Comparison of ENCODE assay signal across 23 cellular contexts in genomic region chr4:8224596-8225289, GRCh38. TPM values are rescaled to one million over a fixed set of nuclear protein-coding genes. Genes with fewer than 3 reads are reported as not detected.
DNase-seq lines count a peak whose midpoint lies in the region; ATAC-seq, FAIRE-seq and TF ChIP-seq lines count a peak whose summit lies in the region.
"Had no signal": no experiment of that assay in that cellular context is flagged by ENCODE, and none has a peak within 500 bp of the region (broad histone marks: within the 10 kb centered on the region; RNA-seq: fewer than 3 reads in every experiment).

No MANE protein-coding gene starts in this region.

- H3K4me3 Mint-ChIP-seq in CD4-positive, alpha-beta T cell, result peak overlapping the region; percentile 11
- no peak overlapping the region for H3K4me3 Mint-ChIP-seq in activated CD8-positive, alpha-beta T cell treated with anti-CD3 and anti-CD28 coated beads, Interleukin-2, amount 10 ng/mL, durations not matched to agents 7 days and 5 days
- peak overlapping the region in 8 of 10 donors; percentile 2 to 81 (median 62) for H3K4me3 Mint-ChIP-seq in naive thymus-derived CD8-positive, alpha-beta T cell
- H3K4me3 Mint-ChIP-seq: activated CD4-positive, alpha-beta memory T cell treated with anti-CD3 and anti-CD28 coated beads for 36 hours; activated naive CD4-positive, alpha-beta T cell treated with anti-CD3 and anti-CD28 coated beads for 36 hours; activated T-cell treated with anti-CD3 and anti-CD28 coated beads, Interleukin-2, amount 50 U/mL, for 24 hours; natural killer cell had no signal

- no peak for FAIRE-seq in frontal cortex (lab: Jason Lieb, UNC)

- no peak overlapping the region for H3K27ac ChIP-seq in CD4-positive, alpha-beta T cell (ENCODE audit: low read depth, low read length)
- H3K27ac ChIP-seq: ascending aorta, foreskin keratinocyte, upper lobe of left lung had no signal

- peaks cover 56% of the 10 kb centered on the region for H3K36me3 Mint-ChIP-seq in CD4-positive, alpha-beta T cell (ENCODE audit: low read depth)
- peaks cover 9% of the 10 kb centered on the region for H3K36me3 Mint-ChIP-seq in activated CD8-positive, alpha-beta T cell treated with anti-CD3 and anti-CD28 coated beads, Interleukin-2, amount 10 ng/mL, durations not matched to agents 7 days and 5 days (ENCODE audit: low read depth)
- peaks cover 8 to 30% (median 19%) of the 10 kb centered on the region in 3 donors for H3K36me3 Mint-ChIP-seq in naive thymus-derived CD8-positive, alpha-beta T cell
- H3K36me3 Mint-ChIP-seq: natural killer cell had no signal

- H3K27ac Mint-ChIP-seq in CD4-positive, alpha-beta T cell, result peak overlapping the region; percentile 43
- H3K27ac Mint-ChIP-seq in activated CD8-positive, alpha-beta T cell treated with anti-CD3 and anti-CD28 coated beads, Interleukin-2, amount 10 ng/mL, durations not matched to agents 7 days and 5 days, result no peak overlapping the region
- H3K27ac Mint-ChIP-seq in naive thymus-derived CD8-positive, alpha-beta T cell, result peak overlapping the region in 7 of 10 donors; percentile 19 to 91 (median 67)
- H3K27ac Mint-ChIP-seq: activated CD4-positive, alpha-beta memory T cell treated with anti-CD3 and anti-CD28 coated beads for 36 hours; activated naive CD4-positive, alpha-beta T cell treated with anti-CD3 and anti-CD28 coated beads for 36 hours; activated T-cell treated with anti-CD3 and anti-CD28 coated beads, Interleukin-2, amount 50 U/mL, for 24 hours; natural killer cell had no signal

- H3K27me3 ChIP-seq in CD4-positive, alpha-beta T cell (ENCODE audit: control insufficient read depth, insufficient read depth, low read length), result no peaks in the 10 kb centered on the region
- H3K27me3 ChIP-seq: ascending aorta, dorsolateral prefrontal cortex, foreskin keratinocyte, upper lobe of left lung had no signal

- POLR2A ChIA-PET in CD4-positive, alpha-beta T cell (lab: Charles Lee), result interaction anchor here (1.1 kb wide), 1 partner anchor 26 kb away, joined by 3 read pairs; the partner anchor contains the start of gene SH3TC1
- POLR2A ChIA-PET in activated CD8-positive, alpha-beta T cell treated with anti-CD3 and anti-CD28 coated beads, Interleukin-2, amount 10 ng/mL, durations not matched to agents 7 days and 5 days (lab: Charles Lee), result no interaction called here
- POLR2A ChIA-PET in naive thymus-derived CD8-positive, alpha-beta T cell (lab: Charles Lee), result interaction anchor here (0.7 to 1.7 kb wide), 2 partner anchors 26 to 923 kb away, joined by 3 to 5 read pairs; partner anchors contain the start of gene SH3TC1
- POLR2A ChIA-PET in HEK293T (lab: Yijun Ruan, JAX), result no interaction called here

- no peaks in the 10 kb centered on the region for H3K27me3 Mint-ChIP-seq in CD4-positive, alpha-beta T cell
- peaks cover 3% of the 10 kb centered on the region for H3K27me3 Mint-ChIP-seq in activated CD8-positive, alpha-beta T cell treated with anti-CD3 and anti-CD28 coated beads, Interleukin-2, amount 10 ng/mL, durations not matched to agents 7 days and 5 days (ENCODE audit: low read depth)
- no peaks in the 10 kb centered on the region for H3K27me3 Mint-ChIP-seq in naive thymus-derived CD8-positive, alpha-beta T cell
- H3K27me3 Mint-ChIP-seq: activated CD4-positive, alpha-beta memory T cell treated with anti-CD3 and anti-CD28 coated beads for 36 hours; activated T-cell treated with anti-CD3 and anti-CD28 coated beads, Interleukin-2, amount 50 U/mL, for 24 hours had no signal

- ATAC-seq in CD4-positive, alpha-beta T cell (ENCODE audit: poor library complexity), result no peak
- ATAC-seq in activated CD8-positive, alpha-beta T cell treated with anti-CD3 and anti-CD28 coated beads, Interleukin-2, amount 10 ng/mL, durations not matched to agents 7 days and 5 days, result no peak
- no peak for ATAC-seq in naive thymus-derived CD8-positive, alpha-beta T cell
- no peak for ATAC-seq in GM18907 (IDR thresholded peaks at IDR 0.05; ENCODE audit: unreplicated experiment)
- ATAC-seq: foreskin keratinocyte, natural killer cell had no signal

- no peak for DNase-seq in CD4-positive, alpha-beta T cell
- DNase-seq in GDM1 (lab: John Stamatoyannopoulos, UW) (peak; percentile 76), frontal cortex (ENCODE audit: low spot score in 2 of 2) (no peak), HEK293T (ENCODE audit: extremely low spot score) (no peak)
- DNase-seq in activated CD8-positive, alpha-beta T cell treated with anti-CD3 and anti-CD28 coated beads, Interleukin-2, amount 10 ng/mL, durations not matched to agents 7 days and 5 days, result peak; percentile 38
- peak in 3 of 10 donors; percentile 43 to 49 (median 47) for DNase-seq in naive thymus-derived CD8-positive, alpha-beta T cell
- DNase-seq: activated CD4-positive, alpha-beta memory T cell treated with anti-CD3 and anti-CD28 coated beads for 36 hours; activated naive CD4-positive, alpha-beta T cell treated with anti-CD3 and anti-CD28 coated beads for 36 hours; activated T-cell treated with anti-CD3 and anti-CD28 coated beads, Interleukin-2, amount 50 U/mL, for 24 hours; central memory CD4-positive, alpha-beta T cell; dorsolateral prefrontal cortex; erythroblast; foreskin keratinocyte; kidney glomerular epithelial cell; natural killer cell; NCI-H1694; SIG-M5; stimulated activated CD4-positive, alpha-beta T cell treated with anti-CD3 and anti-CD28 coated beads, Interleukin-4, amount 100 ng/mL, for 24 hours had no signal

- H3K9me3 Mint-ChIP-seq in CD4-positive, alpha-beta T cell, result no peaks in the 10 kb centered on the region
- no peaks in the 10 kb centered on the region for H3K9me3 Mint-ChIP-seq in activated CD8-positive, alpha-beta T cell treated with anti-CD3 and anti-CD28 coated beads, Interleukin-2, amount 10 ng/mL, durations not matched to agents 7 days and 5 days (ENCODE audit: insufficient read depth)
- no peaks in the 10 kb centered on the region for H3K9me3 Mint-ChIP-seq in naive thymus-derived CD8-positive, alpha-beta T cell
- H3K9me3 Mint-ChIP-seq: activated CD4-positive, alpha-beta memory T cell treated with anti-CD3 and anti-CD28 coated beads for 36 hours; activated naive CD4-positive, alpha-beta T cell treated with anti-CD3 and anti-CD28 coated beads for 36 hours; activated T-cell treated with anti-CD3 and anti-CD28 coated beads, Interleukin-2, amount 50 U/mL, for 24 hours; natural killer cell had no signal

- H3K4me1 Mint-ChIP-seq in CD4-positive, alpha-beta T cell (ENCODE audit: low read depth), result peaks cover 47% of the 10 kb centered on the region
- peaks cover 51% of the 10 kb centered on the region for H3K4me1 Mint-ChIP-seq in activated CD8-positive, alpha-beta T cell treated with anti-CD3 and anti-CD28 coated beads, Interleukin-2, amount 10 ng/mL, durations not matched to agents 7 days and 5 days (ENCODE audit: low read depth)
- peaks cover 26 to 83% (median 58%) of the 10 kb centered on the region in 4 donors for H3K4me1 Mint-ChIP-seq in naive thymus-derived CD8-positive, alpha-beta T cell

- no peaks in the 10 kb centered on the region for H3K9me3 ChIP-seq in CD4-positive, alpha-beta T cell (ENCODE audit: control insufficient read depth, low read length)
- H3K9me3 ChIP-seq: ascending aorta, upper lobe of left lung had no signal

- intact Hi-C loops in CD4-positive, alpha-beta T cell (cut with DNase I, micrococcal nuclease), result no loop called here

- TF ChIP-seq CTCF in CD4-positive, alpha-beta T cell (IDR thresholded peaks at IDR 0.05), result no peak

- CTCF ChIA-PET in CD4-positive, alpha-beta T cell (lab: Charles Lee), result no interaction called here
- CTCF ChIA-PET in activated CD8-positive, alpha-beta T cell treated with anti-CD3 and anti-CD28 coated beads, Interleukin-2, amount 10 ng/mL, durations not matched to agents 7 days and 5 days (lab: Charles Lee), result interaction anchor here (2.5 kb wide), 1 partner anchor 48 kb away, joined by 12 read pairs; no protein-coding TSS in a partner anchor
- CTCF ChIA-PET in HEK293T (lab: Yijun Ruan, JAX), result interaction anchor here (1.2 to 2.1 kb wide), 2 partner anchors 48 to 186 kb away, joined by 4 to 10 read pairs; no protein-coding TSS in a partner anchor

TF ChIP-seq in HEK293T, 16 proteins besides CTCF, POLR2A, EP300 and RAD21:
- TF ChIP-seq PKNOX1 (IDR thresholded peaks at IDR 0.05) (no peak), LEF1 (IDR thresholded peaks at IDR 0.05; ENCODE audit: borderline replicate concordance) (no peak), TARDBP (IDR thresholded peaks at IDR 0.05) (no peak), ARNT (IDR thresholded peaks at IDR 0.05) (no peak), FOXK2 (IDR thresholded peaks at IDR 0.05) (no peak), SP1 (IDR thresholded peaks at IDR 0.05) (no peak), HDGF (IDR thresholded peaks at IDR 0.05; ENCODE audit: borderline replicate concordance) (no peak), ELF4 (IDR thresholded peaks at IDR 0.05) (no peak), FOXM1 (IDR thresholded peaks at IDR 0.05; ENCODE audit: borderline replicate concordance) (no peak), ZNF384 (IDR thresholded peaks at IDR 0.05) (no peak), FOXA1 (IDR thresholded peaks at IDR 0.05) (no peak), SUZ12 (IDR thresholded peaks at IDR 0.05) (no peak)

RNA-seq across cellular contexts. Expression of gene SH3TC1, which starts 25.7 kb away (rescaled TPM):
- total RNA-seq in CD4-positive, alpha-beta T cell, result 100 to 1,000 TPM; 119 to 127 TPM
- 1 to 10 TPM; 6.3 to 7.3 TPM for total RNA-seq in activated CD8-positive, alpha-beta T cell treated with anti-CD3 and anti-CD28 coated beads, Interleukin-2, amount 10 ng/mL, durations not matched to agents 7 days and 5 days
- total RNA-seq in naive thymus-derived CD8-positive, alpha-beta T cell, result 10 to 100 TPM; 14.6 to 17.4 TPM
- polyA plus RNA-seq in naive thymus-derived CD8-positive, alpha-beta T cell, result 1 to 10 TPM; 3.7 to 6.5 (median 5.1) TPM
- 1.6 TPM for total RNA-seq in frontal cortex

RNA-seq across cellular contexts. Expression of gene HTRA3, which starts 44.8 kb away (rescaled TPM):
- total RNA-seq in CD4-positive, alpha-beta T cell, result not detected
- not detected for total RNA-seq in activated CD8-positive, alpha-beta T cell treated with anti-CD3 and anti-CD28 coated beads, Interleukin-2, amount 10 ng/mL, durations not matched to agents 7 days and 5 days
- not detected for total RNA-seq in naive thymus-derived CD8-positive, alpha-beta T cell
- not detected for polyA plus RNA-seq in naive thymus-derived CD8-positive, alpha-beta T cell
- total RNA-seq in frontal cortex, result 0.82 TPM
- total RNA-seq: activated CD4-positive, alpha-beta memory T cell treated with anti-CD3 and anti-CD28 coated beads for 36 hours; activated naive CD4-positive, alpha-beta T cell treated with anti-CD3 and anti-CD28 coated beads for 36 hours; foreskin keratinocyte; natural killer cell; OCI-LY7; T-helper 1 cell treated with Interleukin-12 subunit alpha and Interleukin-12 subunit beta and Interleukin-4 antibody, amounts not matched to agents 30 ng/mL and 1 ng/mL, for 36 hours had no signal
- polyA plus RNA-seq: foreskin keratinocyte had no signal

Comparison
In these comparisons a context has a peak if more than half of its experiments do, and no peak if none do; other contexts are left out.
1. DNase-seq: peak in GDM1 (single experiment) and activated CD8-positive, alpha-beta T cell treated with anti-CD3 and anti-CD28 coated beads, Interleukin-2, amount 10 ng/mL, durations not matched to agents 7 days and 5 days (single experiment); none in CD4-positive, alpha-beta T cell (0 of 10), frontal cortex (0 of 2) and HEK293T (single experiment).
2. RNA of gene SH3TC1, which starts 25.7 kb away (total RNA-seq): 119 to 127 TPM in CD4-positive, alpha-beta T cell; 14.6 to 17.4 TPM in naive thymus-derived CD8-positive, alpha-beta T cell, 6.3 to 7.3 TPM in activated CD8-positive, alpha-beta T cell treated with anti-CD3 and anti-CD28 coated beads, Interleukin-2, amount 10 ng/mL, durations not matched to agents 7 days and 5 days and 1.6 TPM in frontal cortex (single experiment); every median in the first group is over 4 times any median in the second.
3. POLR2A ChIA-PET loops: an anchor here in CD4-positive, alpha-beta T cell (1.1 kb wide) and naive thymus-derived CD8-positive, alpha-beta T cell (0.7 to 1.7 kb wide); none called in activated CD8-positive, alpha-beta T cell treated with anti-CD3 and anti-CD28 coated beads, Interleukin-2, amount 10 ng/mL, durations not matched to agents 7 days and 5 days and HEK293T.